35 cellular contexts compared by ENCODE assay signal in genomic region chr3:62532796-62533195, GRCh38.
"Had no signal": no experiment of that assay in that cellular context is flagged by ENCODE, and none has a peak within 500 bp of the region (broad histone marks: within the 10 kb centered on the region; RNA-seq: fewer than 3 reads in every experiment).

No MANE protein-coding gene starts in this region.

- H3K36me3 ChIP-seq: MG63 had no signal

- H3K9me3 ChIP-seq: MG63 had no signal

- DNase-seq: Karpas-422, Kasumi-1, MG63, MM.1S, MV-4-11, NCI-H1048, NCI-H1092, NCI-H1092 treated with DMSO at 0.1 percent for 48 hours, NCI-H1105, NCI-H1105 treated with DMSO at 0.1 percent for 48 hours, NCI-H1417, NCI-H1417 treated with DMSO at 0.1 percent for 48 hours, NCI-H1436, NCI-H1436 treated with DMSO at 0.1 percent for 48 hours, NCI-H146, NCI-H1694, NCI-H1694 treated with DMSO at 0.1 percent for 48 hours, NCI-H187, NCI-H187 treated with DMSO at 0.1 percent for 48 hours, NCI-H1930, NCI-H2029, NCI-H2029 treated with DMSO at 0.1 percent for 48 hours, NCI-H2081, NCI-H2081 treated with DMSO at 0.1 percent for 48 hours, NCI-H2107, NCI-H2171, NCI-H2171 treated with DMSO at 0.1 percent for 48 hours, NCI-H2227 treated with DMSO at 0.1 percent for 48 hours, NCI-H226, NCI-H345, NCI-H446, NCI-H446 treated with DMSO at 0.1 percent for 48 hours, NCI-H510A, NCI-H510A treated with DMSO at 0.1 percent for 48 hours had no signal

- H3K9ac ChIP-seq: KMS-11 had no signal

- H3K27me3 ChIP-seq: MG63 had no signal

- H3K4me3 ChIP-seq: MG63 had no signal

- H3K4me2 ChIP-seq: KMS-11 had no signal

- H3K27ac ChIP-seq: KMS-11 had no signal
